In genomic region chrX:108001218-108001814, GRCh38 we compare ENCODE assay signal across 10 cellular contexts. TPM values are rescaled to one million over a fixed set of nuclear protein-coding genes. Genes with fewer than 3 reads are reported as not detected.
DNase-seq lines count a peak whose midpoint lies in the region; ATAC-seq and TF ChIP-seq lines count a peak whose summit lies in the region.
"Had no signal": no experiment of that assay in that cellular context is flagged by ENCODE, and none has a peak within 500 bp of the region (broad histone marks: within the 10 kb centered on the region; RNA-seq: fewer than 3 reads in every experiment).

No MANE protein-coding gene starts in this region.

- in situ Hi-C loops in G401 (cut with HindIII; ENCODE audit: low sequenced_read_pairs), result no loop called here

- no peak overlapping the region for H3K4me3 ChIP-seq in liver (ENCODE audit: low read depth in 1 of 3, low read length in 3 of 3)

- H3K9me3 Mint-ChIP-seq in activated naive CD4-positive, alpha-beta T cell treated with anti-CD3 and anti-CD28 coated beads, Interleukin-2, amount 10 ng/mL, durations not matched to agents 7 days and 5 days, result peaks cover 2% of the 10 kb centered on the region
- H3K9me3 Mint-ChIP-seq: activated B cell treated with CpG ODN at 0.5 μM for 24 hours had no signal

- no peaks in the 10 kb centered on the region for H3K36me3 ChIP-seq in liver (ENCODE audit: control insufficient read depth in 4 of 4, insufficient read depth in 3 of 4, low read depth in 1 of 4, low read length in 3 of 4)

- CTCF ChIA-PET in activated naive CD4-positive, alpha-beta T cell treated with anti-CD3 and anti-CD28 coated beads, Interleukin-2, amount 10 ng/mL, durations not matched to agents 7 days and 5 days (lab: Charles Lee), result interaction anchor here (0.9 to 1.3 kb wide), 2 partner anchors 20 to 451 kb away, joined by 3 read pairs; no protein-coding TSS in a partner anchor

- no peak overlapping the region for H3K4me3 Mint-ChIP-seq in activated naive CD4-positive, alpha-beta T cell treated with anti-CD3 and anti-CD28 coated beads, Interleukin-2, amount 10 ng/mL, durations not matched to agents 7 days and 5 days
- H3K4me3 Mint-ChIP-seq: activated B cell treated with CpG ODN at 0.5 μM for 24 hours had no signal

- peaks cover 0 to 7% (median 0%) of the 10 kb centered on the region in 4 donors for H3K27me3 ChIP-seq in liver (ENCODE audit: control insufficient read depth in 4 of 4, insufficient read depth in 4 of 4, low read length in 3 of 4)

- no peaks in the 10 kb centered on the region for H3K36me3 Mint-ChIP-seq in activated naive CD4-positive, alpha-beta T cell treated with anti-CD3 and anti-CD28 coated beads, Interleukin-2, amount 10 ng/mL, durations not matched to agents 7 days and 5 days

- H3K27me3 Mint-ChIP-seq in activated naive CD4-positive, alpha-beta T cell treated with anti-CD3 and anti-CD28 coated beads, Interleukin-2, amount 10 ng/mL, durations not matched to agents 7 days and 5 days, result peaks cover 6% of the 10 kb centered on the region

- no peak overlapping the region for H3K27ac Mint-ChIP-seq in activated naive CD4-positive, alpha-beta T cell treated with anti-CD3 and anti-CD28 coated beads, Interleukin-2, amount 10 ng/mL, durations not matched to agents 7 days and 5 days
- H3K27ac Mint-ChIP-seq: activated B cell treated with CpG ODN at 0.5 μM for 24 hours had no signal

- no peak overlapping the region for H3K9ac ChIP-seq in liver (ENCODE audit: low read depth in 1 of 2, low read length in 2 of 2)

- ATAC-seq in GM18499 (IDR thresholded peaks at IDR 0.05; ENCODE audit: insufficient read depth, unreplicated experiment) (peak; percentile 88), HG02981 (IDR thresholded peaks at IDR 0.05; ENCODE audit: unreplicated experiment) (peak; percentile 70)

- peak; percentile 33 for TF ChIP-seq CTCF in liver (IDR thresholded peaks at IDR 0.05; ENCODE audit: low read depth, low read length, missing input control)

- H3K4me1 Mint-ChIP-seq in activated naive CD4-positive, alpha-beta T cell treated with anti-CD3 and anti-CD28 coated beads, Interleukin-2, amount 10 ng/mL, durations not matched to agents 7 days and 5 days, result peaks cover 4% of the 10 kb centered on the region
- H3K4me1 Mint-ChIP-seq: activated B cell treated with CpG ODN at 0.5 μM for 24 hours had no signal

- H3K27ac ChIP-seq in liver (ENCODE audit: low read depth in 1 of 2, low read length in 2 of 2), result no peak overlapping the region

- no peaks in the 10 kb centered on the region for H3K9me3 ChIP-seq in liver (ENCODE audit: control insufficient read depth in 4 of 4, low read length in 3 of 4)

- WGBS in liver, result 37% methylated on average over 11 of the region's 11 CpGs

- TF ChIP-seq RAD21 in liver (IDR thresholded peaks at IDR 0.05), result peak; percentile 30 to 63

- H3K4me1 ChIP-seq in liver (ENCODE audit: control insufficient read depth in 4 of 4, insufficient read depth in 4 of 4, low read length in 3 of 4), result no peaks in the 10 kb centered on the region

- DNase-seq in COLO829 (ENCODE audit: low spot score) (peak; percentile 42), NCI-H2029 treated with DMSO at 0.1 percent for 48 hours (lab: John Stamatoyannopoulos, UW) (peak; percentile 40), G401 (ENCODE audit: low spot score) (no peak)
- DNase-seq in activated naive CD4-positive, alpha-beta T cell treated with anti-CD3 and anti-CD28 coated beads, Interleukin-2, amount 10 ng/mL, durations not matched to agents 7 days and 5 days, result peak; percentile 43
- no peak for DNase-seq in activated CD8-positive, alpha-beta memory T cell treated with anti-CD3 and anti-CD28 coated beads, Interleukin-2, amount 50 U/mL, for 48 hours
- DNase-seq: activated B cell treated with CpG ODN at 0.5 μM for 24 hours had no signal

TF ChIP-seq in liver, 16 proteins besides CTCF, POLR2A, EP300 and RAD21:
- TF ChIP-seq GABPA (IDR thresholded peaks at IDR 0.05 in 1 of 2, conservative IDR thresholded peaks at IDR 0.05 in 1 of 2) (no peak), RXRA (IDR thresholded peaks at IDR 0.05) (no peak), ATF3 (IDR thresholded peaks at IDR 0.05) (no peak), FOXA1 (IDR thresholded peaks at IDR 0.05) (no peak), JUND (IDR thresholded peaks at IDR 0.05) (no peak), HNF4G (IDR thresholded peaks at IDR 0.05) (no peak), HNF4A (conservative IDR thresholded peaks at IDR 0.05) (no peak), EGR1 (IDR thresholded peaks at IDR 0.05; ENCODE audit: low read depth in 2 of 2) (no peak), MAX (IDR thresholded peaks at IDR 0.05) (no peak), FOXA2 (IDR thresholded peaks at IDR 0.05) (no peak), NR2F2 (IDR thresholded peaks at IDR 0.05) (no peak), SP1 (IDR thresholded peaks at IDR 0.05) (no peak), REST (IDR thresholded peaks at IDR 0.05) (no peak), TAF1 (conservative IDR thresholded peaks at IDR 0.05) (no peak), YY1 (IDR thresholded peaks at IDR 0.05) (no peak), ZBTB33 (IDR thresholded peaks at IDR 0.05) (no peak)

RNA-seq across cellular contexts. Expression of gene TEX13B, which starts 19.1 kb away (rescaled TPM):
- total RNA-seq in liver, result not detected
- not detected for polyA plus RNA-seq in liver
- total RNA-seq in G401 (2014; rRNA removed; shearing (Covaris generic)), result not detected in 2 replicates
- total RNA-seq: activated B cell treated with CpG ODN at 0.5 μM for 24 hours, skeletal muscle tissue had no signal

RNA-seq across cellular contexts. Expression of gene VSIG1, which starts 43.5 kb away (rescaled TPM):
- not detected for total RNA-seq in liver
- not detected for polyA plus RNA-seq in liver
- not detected in 2 replicates for total RNA-seq in G401 (2014; rRNA removed; shearing (Covaris generic))
- total RNA-seq: skeletal muscle tissue had no signal

Comparison
In these comparisons a context has a peak if more than half of its experiments do, and no peak if none do; other contexts are left out.
1. DNase-seq: peak in COLO829 (single experiment), NCI-H2029 treated with DMSO at 0.1 percent for 48 hours (single experiment) and activated naive CD4-positive, alpha-beta T cell treated with anti-CD3 and anti-CD28 coated beads, Interleukin-2, amount 10 ng/mL, durations not matched to agents 7 days and 5 days (single experiment); none in activated CD8-positive, alpha-beta memory T cell treated with anti-CD3 and anti-CD28 coated beads, Interleukin-2, amount 50 U/mL, for 48 hours (single experiment) and G401 (single experiment).